Comparison of ENCODE assay signal across 9 cellular contexts in the genomic region with DNA sequence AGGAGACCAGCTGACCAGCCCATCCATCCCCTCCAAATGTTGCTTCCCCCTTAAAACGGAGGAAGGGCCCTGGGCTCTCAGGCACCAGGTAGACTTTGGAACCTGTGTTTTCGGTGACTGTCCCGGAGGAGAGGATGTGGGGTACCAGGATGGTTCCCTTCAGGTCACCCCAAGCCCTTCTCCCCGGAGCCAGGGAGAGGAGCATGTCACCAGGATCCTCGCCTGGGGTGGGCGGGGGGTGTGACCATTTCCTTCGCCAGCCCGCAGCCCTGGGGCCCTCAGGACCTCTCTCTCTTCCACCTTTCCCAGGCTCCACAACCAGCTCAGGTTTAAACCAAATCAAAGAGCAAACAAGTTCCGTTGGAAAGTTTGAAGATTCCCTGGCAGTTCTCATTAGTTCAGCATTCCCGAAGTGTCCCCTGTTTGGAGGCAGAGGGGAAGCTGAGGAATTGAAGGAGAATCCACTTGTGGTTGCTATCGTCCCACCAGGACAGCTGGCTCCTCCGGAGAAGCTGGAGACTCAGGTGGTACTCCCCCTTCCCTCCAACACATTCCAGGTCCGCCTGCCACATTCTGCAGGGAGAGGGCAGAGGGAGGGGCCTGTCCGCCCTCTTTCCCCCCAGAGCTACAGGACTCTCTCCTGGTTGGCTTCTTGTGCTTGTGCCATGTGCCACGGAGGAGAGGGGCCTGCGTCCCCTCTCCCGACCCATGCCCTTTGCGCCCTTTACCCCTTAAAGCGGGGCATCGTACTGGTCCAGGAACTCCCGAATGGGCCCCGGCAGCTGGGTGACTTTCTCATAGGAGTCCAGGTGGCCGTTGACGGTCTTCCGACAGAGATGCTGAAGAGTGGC. TPM values are rescaled to one million over a fixed set of nuclear protein-coding genes. Genes with fewer than 3 reads are reported as not detected.
DNase-seq lines count a peak whose midpoint lies in the region; ATAC-seq and TF ChIP-seq lines count a peak whose summit lies in the region.
"Had no signal": no experiment of that assay in that cellular context is flagged by ENCODE, and none has a peak within 500 bp of the region (broad histone marks: within the 10 kb centered on the region; RNA-seq: fewer than 3 reads in every experiment).

No MANE protein-coding gene starts in this region.

- DNase-seq in T-helper 2 cell treated with Interferon-gamma antibody and Interleukin-4, amounts not matched to agents 5 μg/mL and 100 μg/mL, for 36 hours (ENCODE audit: low spot score): no peak
- DNase-seq in T-helper 2 cell: no peak
- DNase-seq in memory B cell (ENCODE audit: low spot score in 2 of 2): no peak
- no peak for DNase-seq in NOMO-1 treated with DMSO at 0.1 percent for 48 hours (lab: John Stamatoyannopoulos, UW; ENCODE audit: unreplicated experiment)
- DNase-seq in NCI-H1105 (lab: John Stamatoyannopoulos, UW): no peak

- H3K4me3 ChIP-seq in thymus (ENCODE audit: low read length): peak overlapping the region; percentile 70

- TF ChIP-seq CTCF in brain (conservative IDR thresholded peaks at IDR 0.05): no peak

- peaks cover 47% of the 10 kb centered on the region for H3K4me1 ChIP-seq in thymus (ENCODE audit: control insufficient read depth, insufficient read depth, low read length)

- 92% methylated on average over 25 of the region's 25 CpGs for WGBS in thymus

- no peaks in the 10 kb centered on the region for H3K9me3 Mint-ChIP-seq in T-helper 2 cell treated with Interferon-gamma antibody and Interleukin-4, amounts not matched to agents 5 μg/mL and 100 μg/mL, for 36 hours
- H3K9me3 Mint-ChIP-seq in brain (peaks cover 0 to 6% (median 0%) of the 10 kb centered on the region in 5 experiments), memory B cell (no peaks in the 10 kb centered on the region)

- ATAC-seq in memory B cell (ENCODE audit: low read depth): no peak
- ATAC-seq in GM21367 (IDR thresholded peaks at IDR 0.05; ENCODE audit: unreplicated experiment): no peak

- peaks cover 47% of the 10 kb centered on the region for H3K4me1 Mint-ChIP-seq in T-helper 2 cell treated with Interferon-gamma antibody and Interleukin-4, amounts not matched to agents 5 μg/mL and 100 μg/mL, for 36 hours (ENCODE audit: low read depth)
- peaks cover 53% of the 10 kb centered on the region for H3K4me1 Mint-ChIP-seq in brain
- H3K4me1 Mint-ChIP-seq in memory B cell: peaks cover 30% of the 10 kb centered on the region

- H3K27me3 ChIP-seq in thymus (ENCODE audit: control insufficient read depth, insufficient read depth): peaks cover 5% of the 10 kb centered on the region

- H3K4me3 Mint-ChIP-seq in T-helper 2 cell treated with Interferon-gamma antibody and Interleukin-4, amounts not matched to agents 5 μg/mL and 100 μg/mL, for 36 hours: peak overlapping the region; percentile 87
- H3K4me3 Mint-ChIP-seq in brain (peak overlapping the region; percentile 67 to 89 (median 80)), memory B cell (peak overlapping the region; percentile 75)

- peaks cover 4% of the 10 kb centered on the region for H3K27me3 Mint-ChIP-seq in T-helper 2 cell treated with Interferon-gamma antibody and Interleukin-4, amounts not matched to agents 5 μg/mL and 100 μg/mL, for 36 hours (ENCODE audit: low read depth)
- peaks cover 11% of the 10 kb centered on the region for H3K27me3 Mint-ChIP-seq in brain
- H3K27me3 Mint-ChIP-seq in memory B cell: peaks cover under 1% of the 10 kb centered on the region

- H3K36me3 Mint-ChIP-seq in T-helper 2 cell treated with Interferon-gamma antibody and Interleukin-4, amounts not matched to agents 5 μg/mL and 100 μg/mL, for 36 hours (ENCODE audit: low read depth): peaks cover 29% of the 10 kb centered on the region
- H3K36me3 Mint-ChIP-seq in brain (peaks cover 12% of the 10 kb centered on the region), memory B cell (no peaks in the 10 kb centered on the region)

- peaks cover 24% of the 10 kb centered on the region for H3K36me3 ChIP-seq in thymus (ENCODE audit: control insufficient read depth, insufficient read depth)
- H3K36me3 ChIP-seq: BLaER1 had no signal

- H3K27ac ChIP-seq in thymus (ENCODE audit: low read depth): no peak overlapping the region
- H3K27ac ChIP-seq: BLaER1 had no signal

- peak overlapping the region; percentile 69 for H3K27ac Mint-ChIP-seq in T-helper 2 cell treated with Interferon-gamma antibody and Interleukin-4, amounts not matched to agents 5 μg/mL and 100 μg/mL, for 36 hours
- H3K27ac Mint-ChIP-seq in brain: peak overlapping the region in 2 of 5 experiments; percentile 76 to 78
- peak overlapping the region; percentile 91 for H3K27ac Mint-ChIP-seq in memory B cell

- H3K9me3 ChIP-seq in thymus (ENCODE audit: control insufficient read depth): no peaks in the 10 kb centered on the region
- H3K9me3 ChIP-seq: BLaER1 had no signal

RNA-seq across cellular contexts. Expression of a gene that starts 2.0 kb away (rescaled TPM):
- polyA plus RNA-seq in brain (ENCODE audit: insufficient read depth, low read depth, low replicate concordance): 11.3 TPM
- 126 TPM for polyA plus RNA-seq in thymus

RNA-seq across cellular contexts. Expression of a gene that starts 20.5 kb away (rescaled TPM):
- 33.6 TPM for polyA plus RNA-seq in brain (ENCODE audit: insufficient read depth, low read depth, low replicate concordance)
- 32.1 TPM for polyA plus RNA-seq in thymus

Comparison
In these comparisons a context has a peak if more than half of its experiments do, and no peak if none do; other contexts are left out.
1. RNA of a gene that starts 2.0 kb away (polyA plus RNA-seq): 126 TPM in thymus (single experiment); 11.3 TPM in brain (single experiment); every median in the first group is over 10 times any median in the second.
2. Peak in every context shown above with its lines, with median percentiles within 50 percentile points of each other: H3K4me3 Mint-ChIP-seq.